Comparison of ENCODE assay signal across 22 cellular contexts in the genomic region with DNA sequence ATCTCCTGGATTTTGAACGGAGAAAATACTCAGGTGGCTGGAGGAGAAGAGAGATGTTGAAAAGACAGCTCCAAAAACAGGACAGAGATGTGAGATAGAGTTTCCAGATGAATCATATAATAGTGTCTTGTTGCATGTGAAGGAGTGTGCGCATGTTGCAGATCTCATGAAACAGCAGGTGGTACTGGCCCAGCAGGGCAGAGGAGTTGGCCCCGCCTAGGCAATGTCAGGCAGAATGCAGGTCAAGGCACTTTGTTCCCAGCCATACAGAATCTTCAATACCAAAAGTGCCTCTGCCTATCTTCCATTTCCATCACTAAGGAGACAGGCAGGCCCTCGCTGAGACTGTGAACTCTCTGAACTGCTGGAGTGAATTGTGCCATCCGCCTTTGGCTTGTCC.
"Had no signal": no experiment of that assay in that cellular context is flagged by ENCODE, and none has a peak within 500 bp of the region (broad histone marks: within the 10 kb centered on the region; RNA-seq: fewer than 3 reads in every experiment).

No MANE protein-coding gene starts in this region.

- ATAC-seq: Panc1, PC-3, T-cell had no signal

- DNase-seq: Karpas-422, KG1, MV-4-11, NCI-H1048, NCI-H1105, NCI-H1417, NCI-H1436 treated with DMSO at 0.1 percent for 48 hours, NCI-H1694 treated with DMSO at 0.1 percent for 48 hours, NCI-H1930, NCI-H2081, NCI-H2107, NCI-H2227 treated with DMSO at 0.1 percent for 48 hours, NCI-H524, NCI-H526 treated with DMSO at 0.1 percent for 48 hours, NCI-H748 treated with DMSO at 0.1 percent for 48 hours, PC-3, SHP77, SK-N-SH, SW 1271, T-cell had no signal

- H3K9ac ChIP-seq: SK-N-SH had no signal

- H3K9me3 ChIP-seq: SK-N-SH had no signal

- H3K4me2 ChIP-seq: SK-N-SH had no signal

- H3K27ac ChIP-seq: RWPE1 had no signal
